15 cellular contexts compared by ENCODE assay signal in genomic region chr19:6997679-6998445, GRCh38. TPM values are rescaled to one million over a fixed set of nuclear protein-coding genes. Genes with fewer than 3 reads are reported as not detected.
DNase-seq lines count a peak whose midpoint lies in the region; ATAC-seq and TF ChIP-seq lines count a peak whose summit lies in the region.
"Had no signal": no experiment of that assay in that cellular context is flagged by ENCODE, and none has a peak within 500 bp of the region (broad histone marks: within the 10 kb centered on the region; RNA-seq: fewer than 3 reads in every experiment).

No MANE protein-coding gene starts in this region.

- WGBS in heart right ventricle, 2 donors = 80 to 86% methylated on average over 15 of the region's 15 CpGs

- H3K9me3 Mint-ChIP-seq in type B pancreatic cell = peaks cover 24% of the 10 kb centered on the region

- in situ Hi-C loops in GM13976 (cut with MboI; ENCODE audit: low sequenced_read_pairs, unreplicated experiment) = no loop called here

- no peaks in the 10 kb centered on the region for H3K4me1 Mint-ChIP-seq in type B pancreatic cell (ENCODE audit: unreplicated experiment)

- no peaks in the 10 kb centered on the region for H3K36me3 ChIP-seq in heart right ventricle
- H3K36me3 ChIP-seq: left ventricle myocardium inferior, neutrophil had no signal

- no peak overlapping the region for H3K4me3 Mint-ChIP-seq in type B pancreatic cell
- H3K4me3 Mint-ChIP-seq: CD8-positive, alpha-beta memory T cell had no signal

- peaks cover 3% of the 10 kb centered on the region for H3K36me3 Mint-ChIP-seq in type B pancreatic cell
- H3K36me3 Mint-ChIP-seq: CD8-positive, alpha-beta memory T cell had no signal

- H3K9me3 ChIP-seq in heart right ventricle = no peaks in the 10 kb centered on the region
- H3K9me3 ChIP-seq: left ventricle myocardium inferior, neutrophil had no signal

- peaks cover 0 to 25% (median 8%) of the 10 kb centered on the region in 7 donors for H3K27me3 ChIP-seq in heart right ventricle

- DNase-seq in AG10803 (ENCODE audit: low read depth) (peak; percentile 4), GM13976 (ENCODE audit: low spot score) (peak; percentile 42), SIG-M5 treated with dmso at 0.1 percent for 504 hours (lab: John Stamatoyannopoulos, UW; ENCODE audit: unreplicated experiment) (peak; percentile 65), epithelial cell of esophagus (ENCODE audit: low read depth) (peak; percentile 18), GM10266 (ENCODE audit: extremely low spot score) (no peak), heart right ventricle (no peak), type B pancreatic cell (ENCODE audit: extremely low spot score, unreplicated experiment) (no peak)
- DNase-seq: amniotic stem cell; CD8-positive, alpha-beta memory T cell; dorsolateral prefrontal cortex; left ventricle myocardium inferior; NCI-H2171 treated with DMSO at 0.1 percent for 48 hours had no signal

- no peak for TF ChIP-seq CTCF in AG10803 (conservative IDR thresholded peaks at IDR 0.05; ENCODE audit: low read length)
- no peak for TF ChIP-seq CTCF in GM13976 (IDR thresholded peaks at IDR 0.05; ENCODE audit: borderline replicate concordance, control extremely low read depth, extremely low read depth, insufficient read depth, missing control alignments)
- no peak for TF ChIP-seq CTCF in epithelial cell of esophagus (IDR thresholded peaks at IDR 0.05; ENCODE audit: insufficient read depth, low read depth, low read length, missing control alignments)
- no peak for TF ChIP-seq CTCF in GM10266 (IDR thresholded peaks at IDR 0.05; ENCODE audit: control insufficient read depth, insufficient read depth, low read depth, missing control alignments)
- no peak for TF ChIP-seq CTCF in heart right ventricle (IDR thresholded peaks at IDR 0.05)
- no peak for TF ChIP-seq CTCF in type B pancreatic cell (conservative IDR thresholded peaks at IDR 0.05)

- H3K4me1 ChIP-seq in heart right ventricle = peaks cover 0 to 31% (median 0%) of the 10 kb centered on the region in 9 donors
- H3K4me1 ChIP-seq: left ventricle myocardium inferior had no signal

- intact Hi-C loops in heart right ventricle (cut with DNase I) = no loop called here

- peak overlapping the region in 1 of 10 donors; percentile 62 for H3K27ac ChIP-seq in heart right ventricle
- H3K27ac ChIP-seq: dorsolateral prefrontal cortex, left ventricle myocardium inferior, neutrophil had no signal

- no peaks in the 10 kb centered on the region for H3K27me3 Mint-ChIP-seq in type B pancreatic cell

- no peak overlapping the region for H3K27ac Mint-ChIP-seq in type B pancreatic cell
- H3K27ac Mint-ChIP-seq: CD8-positive, alpha-beta memory T cell; IgD-negative memory B cell had no signal

- ATAC-seq in GM21786 (IDR thresholded peaks at IDR 0.05; ENCODE audit: unreplicated experiment) = no peak
- no peak for ATAC-seq in heart right ventricle

- H3K4me3 ChIP-seq in AG10803 (ENCODE audit: low read length) (no peak overlapping the region), epithelial cell of esophagus (ENCODE audit: low read length) (no peak overlapping the region), heart right ventricle (peak overlapping the region in 1 of 10 donors; percentile 30)
- H3K4me3 ChIP-seq: left ventricle myocardium inferior had no signal

RNA-seq across cellular contexts. Expression of gene MBD3L2B, which starts 23.4 kb away (rescaled TPM):
- total RNA-seq in heart right ventricle = not detected
- polyA plus RNA-seq in heart right ventricle = not detected
- total RNA-seq in type B pancreatic cell (ENCODE audit: low replicate concordance) = not detected in 2 replicates
- total RNA-seq: CD8-positive, alpha-beta memory T cell; dorsolateral prefrontal cortex; left ventricle myocardium inferior had no signal
- polyA plus RNA-seq: CD8-positive, alpha-beta memory T cell; IgD-negative memory B cell had no signal

RNA-seq across cellular contexts. Expression of gene MBD3L5, which starts 32.5 kb away (rescaled TPM):
- total RNA-seq in heart right ventricle (not detected), type B pancreatic cell (ENCODE audit: low replicate concordance) (not detected in 2 replicates)
- not detected for polyA plus RNA-seq in heart right ventricle
- total RNA-seq: CD8-positive, alpha-beta memory T cell; dorsolateral prefrontal cortex; left ventricle myocardium inferior had no signal
- polyA plus RNA-seq: CD8-positive, alpha-beta memory T cell; IgD-negative memory B cell had no signal

RNA-seq across cellular contexts. Expression of gene MBD3L4, which starts 42.1 kb away (rescaled TPM):
- total RNA-seq in heart right ventricle = not detected
- not detected for polyA plus RNA-seq in heart right ventricle
- not detected in 2 replicates for total RNA-seq in type B pancreatic cell (ENCODE audit: low replicate concordance)
- total RNA-seq: CD8-positive, alpha-beta memory T cell; dorsolateral prefrontal cortex; left ventricle myocardium inferior had no signal
- polyA plus RNA-seq: CD8-positive, alpha-beta memory T cell; IgD-negative memory B cell had no signal

RNA-seq across cellular contexts. Expression of gene MBD3L2, which starts 51.3 kb away (rescaled TPM):
- total RNA-seq in heart right ventricle (not detected), type B pancreatic cell (ENCODE audit: low replicate concordance) (not detected in 2 replicates)
- not detected for polyA plus RNA-seq in heart right ventricle
- total RNA-seq: CD8-positive, alpha-beta memory T cell; dorsolateral prefrontal cortex; left ventricle myocardium inferior had no signal
- polyA plus RNA-seq: CD8-positive, alpha-beta memory T cell; IgD-negative memory B cell had no signal

Comparison
In these comparisons a context has a peak if more than half of its experiments do, and no peak if none do; other contexts are left out.
1. DNase-seq: peak in AG10803 (single experiment), GM13976 (single experiment), SIG-M5 treated with dmso at 0.1 percent for 504 hours (single experiment) and epithelial cell of esophagus (single experiment); none in GM10266 (single experiment), heart right ventricle (0 of 2) and type B pancreatic cell (single experiment).